In the genomic region with DNA sequence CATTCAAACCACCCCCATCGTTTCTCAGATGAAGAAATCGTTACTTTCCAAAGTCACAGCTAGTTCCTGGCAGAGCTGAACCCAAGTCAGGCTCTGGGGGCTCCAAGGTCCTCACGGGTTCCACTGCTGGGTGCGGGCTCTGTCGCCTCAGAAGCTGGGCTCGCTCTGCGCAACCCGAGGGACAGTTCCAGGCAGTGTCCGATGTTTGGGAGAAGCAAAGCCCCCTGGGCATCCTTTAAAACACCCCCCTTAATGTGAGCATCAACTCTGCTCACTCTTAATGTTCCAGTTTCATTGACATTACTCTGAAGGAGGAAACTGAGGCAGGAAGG, we compare ENCODE assay signal across 1 cellular context.
TF ChIP-seq lines count a peak whose summit lies in the region.

No MANE protein-coding gene starts in this region.

TF ChIP-seq in GM23338, 12 proteins besides CTCF, POLR2A, EP300 and RAD21 (continued from another document):
- TF ChIP-seq, protein P1, sequence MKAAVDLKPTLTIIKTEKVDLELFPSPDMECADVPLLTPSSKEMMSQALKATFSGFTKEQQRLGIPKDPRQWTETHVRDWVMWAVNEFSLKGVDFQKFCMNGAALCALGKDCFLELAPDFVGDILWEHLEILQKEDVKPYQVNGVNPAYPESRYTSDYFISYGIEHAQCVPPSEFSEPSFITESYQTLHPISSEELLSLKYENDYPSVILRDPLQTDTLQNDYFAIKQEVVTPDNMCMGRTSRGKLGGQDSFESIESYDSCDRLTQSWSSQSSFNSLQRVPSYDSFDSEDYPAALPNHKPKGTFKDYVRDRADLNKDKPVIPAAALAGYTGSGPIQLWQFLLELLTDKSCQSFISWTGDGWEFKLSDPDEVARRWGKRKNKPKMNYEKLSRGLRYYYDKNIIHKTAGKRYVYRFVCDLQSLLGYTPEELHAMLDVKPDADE (IDR thresholded peaks at IDR 0.05), result no peak
- TF ChIP-seq NANOG (IDR thresholded peaks at IDR 0.05; ENCODE audit: borderline replicate concordance) (no peak), ZNF114 (CRISPR knock-in tag; IDR thresholded peaks at IDR 0.05) (no peak), JUNB (IDR thresholded peaks at IDR 0.05; ENCODE audit: unreplicated experiment) (no peak), EZH2 (IDR thresholded peaks at IDR 0.05; ENCODE audit: low read depth, unreplicated experiment) (no peak)
- TF ChIP-seq, protein P2, sequence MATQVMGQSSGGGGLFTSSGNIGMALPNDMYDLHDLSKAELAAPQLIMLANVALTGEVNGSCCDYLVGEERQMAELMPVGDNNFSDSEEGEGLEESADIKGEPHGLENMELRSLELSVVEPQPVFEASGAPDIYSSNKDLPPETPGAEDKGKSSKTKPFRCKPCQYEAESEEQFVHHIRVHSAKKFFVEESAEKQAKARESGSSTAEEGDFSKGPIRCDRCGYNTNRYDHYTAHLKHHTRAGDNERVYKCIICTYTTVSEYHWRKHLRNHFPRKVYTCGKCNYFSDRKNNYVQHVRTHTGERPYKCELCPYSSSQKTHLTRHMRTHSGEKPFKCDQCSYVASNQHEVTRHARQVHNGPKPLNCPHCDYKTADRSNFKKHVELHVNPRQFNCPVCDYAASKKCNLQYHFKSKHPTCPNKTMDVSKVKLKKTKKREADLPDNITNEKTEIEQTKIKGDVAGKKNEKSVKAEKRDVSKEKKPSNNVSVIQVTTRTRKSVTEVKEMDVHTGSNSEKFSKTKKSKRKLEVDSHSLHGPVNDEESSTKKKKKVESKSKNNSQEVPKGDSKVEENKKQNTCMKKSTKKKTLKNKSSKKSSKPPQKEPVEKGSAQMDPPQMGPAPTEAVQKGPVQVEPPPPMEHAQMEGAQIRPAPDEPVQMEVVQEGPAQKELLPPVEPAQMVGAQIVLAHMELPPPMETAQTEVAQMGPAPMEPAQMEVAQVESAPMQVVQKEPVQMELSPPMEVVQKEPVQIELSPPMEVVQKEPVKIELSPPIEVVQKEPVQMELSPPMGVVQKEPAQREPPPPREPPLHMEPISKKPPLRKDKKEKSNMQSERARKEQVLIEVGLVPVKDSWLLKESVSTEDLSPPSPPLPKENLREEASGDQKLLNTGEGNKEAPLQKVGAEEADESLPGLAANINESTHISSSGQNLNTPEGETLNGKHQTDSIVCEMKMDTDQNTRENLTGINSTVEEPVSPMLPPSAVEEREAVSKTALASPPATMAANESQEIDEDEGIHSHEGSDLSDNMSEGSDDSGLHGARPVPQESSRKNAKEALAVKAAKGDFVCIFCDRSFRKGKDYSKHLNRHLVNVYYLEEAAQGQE (IDR thresholded peaks at IDR 0.05; ENCODE audit: unreplicated experiment), result no peak
